In genomic region chr2:54772110-54772509, GRCh38 we compare ENCODE assay signal across 14 cellular contexts. TPM values are rescaled to one million over a fixed set of nuclear protein-coding genes. Genes with fewer than 3 reads are reported as not detected.
DNase-seq lines count a peak whose midpoint lies in the region; ATAC-seq and TF ChIP-seq lines count a peak whose summit lies in the region.
"Had no signal": no experiment of that assay in that cellular context is flagged by ENCODE, and none has a peak within 500 bp of the region (broad histone marks: within the 10 kb centered on the region; RNA-seq: fewer than 3 reads in every experiment).

No MANE protein-coding gene starts in this region.

- H3K9me3 Mint-ChIP-seq in GM23338: peaks cover 8% of the 10 kb centered on the region; the same call in 1 of the 3 replicates

- TF ChIP-seq CTCF in epithelial cell of esophagus (IDR thresholded peaks at IDR 0.05; ENCODE audit: insufficient read depth, low read depth, low read length, missing control alignments) (no peak), GM23338 (conservative IDR thresholded peaks at IDR 0.05; ENCODE audit: low read depth in 2 of 2) (no peak)

- no peaks in the 10 kb centered on the region for H3K4me1 Mint-ChIP-seq in GM23338

- no peaks in the 10 kb centered on the region for H3K9me3 ChIP-seq in right cardiac atrium (ENCODE audit: control insufficient read depth, low read length)

- DNase-seq in H4 (ENCODE audit: low spot score) (peak; percentile 32), RPMI7951 (ENCODE audit: low read depth) (peak; percentile 75), epithelial cell of esophagus (ENCODE audit: low read depth) (peak; percentile 86), pulmonary artery endothelial cell (ENCODE audit: low read depth, low spot score) (peak; percentile 35), right cardiac atrium (no peak), HK-2 (ENCODE audit: unreplicated experiment) (no peak), GM23338 (ENCODE audit: low spot score) (no peak)
- DNase-seq: activated gamma-delta T cell treated with Interleukin-2 at 50 U/mL for 16 hours; foreskin melanocyte; naive thymus-derived CD8-positive, alpha-beta T cell; NCI-H345; OCI-M1; T1000 had no signal

- H3K36me3 Mint-ChIP-seq in GM23338 (ENCODE audit: low read depth): no peaks in the 10 kb centered on the region; the same call in 2 of the 3 replicates

- no peak overlapping the region for H3K4me2 ChIP-seq in GM23338

- H3F3A ChIP-seq in GM23338 (replicated peaks; ENCODE audit: low read depth): no peaks in the 10 kb centered on the region

- intact Hi-C loops in right cardiac atrium (cut with DNase I): no loop called here

- no peak for ATAC-seq in right cardiac atrium
- ATAC-seq in GM23338: no peak
- no peak for ATAC-seq in HG03442 (IDR thresholded peaks at IDR 0.05; ENCODE audit: unreplicated experiment)
- ATAC-seq: naive thymus-derived CD8-positive, alpha-beta T cell had no signal

- peaks cover 7% of the 10 kb centered on the region for H3K9me2 ChIP-seq in GM23338 (ENCODE audit: insufficient read depth)

- no peak overlapping the region for H3K4me3 Mint-ChIP-seq in GM23338
- H3K4me3 Mint-ChIP-seq: naive thymus-derived CD8-positive, alpha-beta T cell had no signal

- H3K27me3 ChIP-seq in right cardiac atrium (ENCODE audit: control insufficient read depth, insufficient read depth) (no peaks in the 10 kb centered on the region), GM23338 (ENCODE audit: insufficient read depth) (no peaks in the 10 kb centered on the region)

- no peak overlapping the region for H3K4me3 ChIP-seq in epithelial cell of esophagus (ENCODE audit: low read length)
- no peak overlapping the region for H3K4me3 ChIP-seq in right cardiac atrium (ENCODE audit: low read length)
- no peak overlapping the region for H3K4me3 ChIP-seq in GM23338

- H3K36me3 ChIP-seq in GM23338 (ENCODE audit: insufficient read depth): no peaks in the 10 kb centered on the region

- H3K79me2 ChIP-seq in GM23338 (replicated peaks; ENCODE audit: insufficient read depth): no peaks in the 10 kb centered on the region

- H3K27ac ChIP-seq in right cardiac atrium (ENCODE audit: low read length): no peak overlapping the region
- no peak overlapping the region for H3K27ac ChIP-seq in GM23338 (ENCODE audit: low read depth)

- no peaks in the 10 kb centered on the region for H4K20me1 ChIP-seq in GM23338 (replicated peaks; ENCODE audit: insufficient read depth)

- peaks cover 3% of the 10 kb centered on the region for H3K27me3 Mint-ChIP-seq in GM23338 (ENCODE audit: insufficient read depth, low read depth, poor library complexity)

- WGBS in right cardiac atrium: 81% methylated on average over 3 of the region's 3 CpGs

- H2AFZ ChIP-seq in GM23338: no peak overlapping the region

- H3K27ac Mint-ChIP-seq in GM23338: no peak overlapping the region
- H3K27ac Mint-ChIP-seq: naive thymus-derived CD8-positive, alpha-beta T cell had no signal

- H3K4me1 ChIP-seq in right cardiac atrium (ENCODE audit: control insufficient read depth, insufficient read depth, low read length) (no peaks in the 10 kb centered on the region), GM23338 (ENCODE audit: insufficient read depth) (no peaks in the 10 kb centered on the region)

TF ChIP-seq in GM23338, 12 proteins besides CTCF, POLR2A, EP300 and RAD21 (continues in another document):
- TF ChIP-seq CREB1 (CRISPR knock-in tag; IDR thresholded peaks at IDR 0.05; ENCODE audit: low read depth) (no peak), JUNB (IDR thresholded peaks at IDR 0.05; ENCODE audit: unreplicated experiment) (no peak), EZH2phosphoT487 (IDR thresholded peaks at IDR 0.05; ENCODE audit: unreplicated experiment) (no peak), ZNF114 (CRISPR knock-in tag; IDR thresholded peaks at IDR 0.05) (no peak), REST (IDR thresholded peaks at IDR 0.05; ENCODE audit: unreplicated experiment) (no peak), EZH2 (IDR thresholded peaks at IDR 0.05; ENCODE audit: low read depth, unreplicated experiment) (no peak), STAT1 (IDR thresholded peaks at IDR 0.05; ENCODE audit: unreplicated experiment) (no peak)

RNA-seq across cellular contexts. Expression of gene EML6, which starts 48.6 kb away (rescaled TPM):
- total RNA-seq in H4 (2014; rRNA removed; shearing (Covaris generic)): 2.4 and 2.9 TPM in 2 replicates
- total RNA-seq in RPMI7951 (2014; rRNA removed; shearing (Covaris generic)): 0.72 and 2.1 TPM in 2 replicates
- total RNA-seq in pulmonary artery endothelial cell (1.1 and 2.0 TPM in 2 replicates), right cardiac atrium (1 to 10 TPM in 2 of 4 donors, under 1 TPM in 2; 0.26 to 1.5 (median 0.89) TPM)
- polyA plus RNA-seq in right cardiac atrium (0.43 TPM), GM23338 (2016; fragmentation: Nextera tagmentation; extraction: Ambion mirVana) (1.6 and 2.7 TPM in 2 replicates)
- total RNA-seq in GM23338 (2014; rRNA removed; shearing (Covaris generic)): 1.1 and 6.2 TPM in 2 replicates

Comparison
In these comparisons a context has a peak if more than half of its experiments do, and no peak if none do; other contexts are left out.
1. DNase-seq: peak in H4 (single experiment), RPMI7951 (single experiment), epithelial cell of esophagus (single experiment) and pulmonary artery endothelial cell (single experiment); none in right cardiac atrium (0 of 3), HK-2 (single experiment) and GM23338 (single experiment).